ENCODE assay signal across 19 cellular contexts in genomic region chr4:23035521-23036056, GRCh38.
"Had no signal": no experiment of that assay in that cellular context is flagged by ENCODE, and none has a peak within 500 bp of the region (broad histone marks: within the 10 kb centered on the region; RNA-seq: fewer than 3 reads in every experiment).

No MANE protein-coding gene starts in this region.

- H3K27me3 ChIP-seq: dorsolateral prefrontal cortex, esophagus muscularis mucosa, foreskin keratinocyte, gastroesophageal sphincter, heart left ventricle, hepatocyte, left lung had no signal

- H3K4me3 ChIP-seq: coronary artery, dorsolateral prefrontal cortex, esophagus muscularis mucosa, gastroesophageal sphincter, heart left ventricle, hepatocyte, left lung, lower lobe of right lung, mucosa of descending colon had no signal

- ATAC-seq: foreskin keratinocyte, gastroesophageal sphincter, left cardiac atrium, left lung, left ventricle myocardium superior, mucosa of descending colon had no signal

- H2AFZ ChIP-seq: hepatocyte had no signal

- H3K4me3 Mint-ChIP-seq: immature natural killer cell, mesothelial cell of epicardium had no signal

- H3K9me3 ChIP-seq: esophagus muscularis mucosa, gastroesophageal sphincter, heart left ventricle, left lung, lower lobe of right lung, mucosa of descending colon had no signal

- H3K4me2 ChIP-seq: hepatocyte had no signal

- H3K36me3 Mint-ChIP-seq: immature natural killer cell, mesothelial cell of epicardium had no signal

- H3K79me2 ChIP-seq: hepatocyte had no signal

- H3K27ac ChIP-seq: coronary artery, esophagus muscularis mucosa, foreskin keratinocyte, gastroesophageal sphincter, heart left ventricle, hepatocyte, left lung, lower lobe of right lung had no signal

- H3K4me1 ChIP-seq: esophagus muscularis mucosa, gastroesophageal sphincter, left lung, lower lobe of right lung had no signal

- H3K27ac Mint-ChIP-seq: immature natural killer cell, mesothelial cell of epicardium had no signal

- DNase-seq: dermis blood vessel endothelial cell; dorsolateral prefrontal cortex; effector CD4-positive, alpha-beta T cell; effector memory CD4-positive, alpha-beta T cell; foreskin keratinocyte; hypothalamus; immature natural killer cell; left cardiac atrium; left lung; left ventricle myocardium superior; lower lobe of right lung; mesenchymal stem cell had no signal

- H3K36me3 ChIP-seq: esophagus muscularis mucosa, gastroesophageal sphincter, heart left ventricle, left lung, lower lobe of right lung had no signal

- H3K4me1 Mint-ChIP-seq: immature natural killer cell, mesothelial cell of epicardium had no signal
